Comparison of ENCODE assay signal across 1 cellular context in the genomic region with DNA sequence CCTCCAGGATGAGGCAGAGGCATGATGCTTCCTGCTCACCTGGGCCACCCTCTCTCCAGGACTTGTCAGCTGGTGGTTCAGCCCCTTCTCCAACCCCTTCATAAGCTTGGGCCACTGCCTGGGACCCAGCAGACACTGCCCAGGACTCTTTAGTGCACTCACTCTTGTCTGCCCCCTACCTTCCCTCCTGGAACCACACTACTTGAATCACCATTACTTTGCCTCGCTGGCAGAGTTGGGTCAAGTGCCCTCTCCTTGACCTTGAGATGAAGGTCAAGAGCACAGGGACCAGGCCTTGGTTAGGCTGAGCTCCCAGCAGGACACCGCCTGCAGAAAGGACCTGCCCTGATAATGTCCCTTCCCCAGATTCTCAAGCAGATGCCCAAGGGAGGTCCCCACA.
TF ChIP-seq lines count a peak whose summit lies in the region.

No MANE protein-coding gene starts in this region.

TF ChIP-seq in K562, 482 proteins besides CTCF, POLR2A, EP300 and RAD21:
- TF ChIP-seq, protein P1, sequence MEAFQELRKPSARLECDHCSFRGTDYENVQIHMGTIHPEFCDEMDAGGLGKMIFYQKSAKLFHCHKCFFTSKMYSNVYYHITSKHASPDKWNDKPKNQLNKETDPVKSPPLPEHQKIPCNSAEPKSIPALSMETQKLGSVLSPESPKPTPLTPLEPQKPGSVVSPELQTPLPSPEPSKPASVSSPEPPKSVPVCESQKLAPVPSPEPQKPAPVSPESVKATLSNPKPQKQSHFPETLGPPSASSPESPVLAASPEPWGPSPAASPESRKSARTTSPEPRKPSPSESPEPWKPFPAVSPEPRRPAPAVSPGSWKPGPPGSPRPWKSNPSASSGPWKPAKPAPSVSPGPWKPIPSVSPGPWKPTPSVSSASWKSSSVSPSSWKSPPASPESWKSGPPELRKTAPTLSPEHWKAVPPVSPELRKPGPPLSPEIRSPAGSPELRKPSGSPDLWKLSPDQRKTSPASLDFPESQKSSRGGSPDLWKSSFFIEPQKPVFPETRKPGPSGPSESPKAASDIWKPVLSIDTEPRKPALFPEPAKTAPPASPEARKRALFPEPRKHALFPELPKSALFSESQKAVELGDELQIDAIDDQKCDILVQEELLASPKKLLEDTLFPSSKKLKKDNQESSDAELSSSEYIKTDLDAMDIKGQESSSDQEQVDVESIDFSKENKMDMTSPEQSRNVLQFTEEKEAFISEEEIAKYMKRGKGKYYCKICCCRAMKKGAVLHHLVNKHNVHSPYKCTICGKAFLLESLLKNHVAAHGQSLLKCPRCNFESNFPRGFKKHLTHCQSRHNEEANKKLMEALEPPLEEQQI (IDR thresholded peaks at IDR 0.05): no peak
- TF ChIP-seq BCL6 (CRISPR knock-in tag; IDR thresholded peaks at IDR 0.05) (no peak), ESRRA (IDR thresholded peaks at IDR 0.05; ENCODE audit: borderline replicate concordance, low read depth) (peak; percentile 92)
